Comparison of ENCODE assay signal across 20 cellular contexts in genomic region chr4:77917075-77917474, GRCh38. TPM values are rescaled to one million over a fixed set of nuclear protein-coding genes. Genes with fewer than 3 reads are reported as not detected.
DNase-seq lines count a peak whose midpoint lies in the region; ATAC-seq and TF ChIP-seq lines count a peak whose summit lies in the region.
"Had no signal": no experiment of that assay in that cellular context is flagged by ENCODE, and none has a peak within 500 bp of the region (broad histone marks: within the 10 kb centered on the region; RNA-seq: fewer than 3 reads in every experiment).

No MANE protein-coding gene starts in this region.

- DNase-seq in NCI-H2107 treated with DMSO at 0.1 percent for 48 hours (lab: John Stamatoyannopoulos, UW; ENCODE audit: unreplicated experiment) (peak; percentile 57), NCI-H2107 (lab: John Stamatoyannopoulos, UW) (no peak), NCI-H1930 (lab: John Stamatoyannopoulos, UW) (peak; percentile 76 to 80), NCI-H774 (lab: John Stamatoyannopoulos, UW) (peak; percentile 86), progenitor cell of endocrine pancreas (ENCODE audit: low spot score, unreplicated experiment) (no peak), right lobe of liver (no peak), T-helper 9 cell (no peak)
- DNase-seq: activated CD4-positive, alpha-beta T cell treated with anti-CD3 and anti-CD28 coated beads, Interleukin-2, amount 50 U/mL, for 1 hour; activated effector memory CD4-positive, alpha-beta T cell treated with anti-CD3 and anti-CD28 coated beads, Interleukin-2, amount 50 U/mL, for 16 hours; adrenal gland; islet precursor cell; Kasumi-1; Right ventricle myocardium superior; stimulated activated CD4-positive, alpha-beta T cell treated with anti-CD3 and anti-CD28 coated beads, Interleukin-12 subunit alpha, Interleukin-12 subunit beta, amount 100 ng/mL, for 4 hours; T-helper 1 cell; upper lobe of right lung had no signal

- no peaks in the 10 kb centered on the region for H3K27me3 Mint-ChIP-seq in progenitor cell of endocrine pancreas

- 84% methylated on average over 2 of the region's 2 CpGs for WGBS in right lobe of liver (ENCODE audit: insufficient coverage, low coverage, low lambda C conversion rate, missing lambda C conversion rate)

- ATAC-seq in right lobe of liver = no peak
- ATAC-seq in GM18502 (IDR thresholded peaks at IDR 0.05; ENCODE audit: poor library complexity, unreplicated experiment) = no peak
- ATAC-seq: upper lobe of right lung had no signal

- no peaks in the 10 kb centered on the region for H3K9me3 ChIP-seq in right lobe of liver
- H3K9me3 ChIP-seq: adrenal gland, upper lobe of right lung had no signal

- peaks cover 3% of the 10 kb centered on the region for H3K36me3 Mint-ChIP-seq in progenitor cell of endocrine pancreas (ENCODE audit: insufficient read depth)

- peaks cover 5% of the 10 kb centered on the region for H3K4me1 Mint-ChIP-seq in progenitor cell of endocrine pancreas (ENCODE audit: low read depth)

- TF ChIP-seq POLR2A in right lobe of liver (IDR thresholded peaks at IDR 0.05) = no peak

- no peaks in the 10 kb centered on the region for H3K9me3 Mint-ChIP-seq in progenitor cell of endocrine pancreas (ENCODE audit: low read depth)

- TF ChIP-seq CTCF in progenitor cell of endocrine pancreas (IDR thresholded peaks at IDR 0.05; ENCODE audit: unreplicated experiment) (no peak), right lobe of liver (IDR thresholded peaks at IDR 0.05) (no peak)

- H3K27ac ChIP-seq in right lobe of liver = no peak overlapping the region
- H3K27ac ChIP-seq: 22Rv1, adrenal gland, upper lobe of right lung, VCaP had no signal

- peak overlapping the region; percentile 1 for H3K27ac Mint-ChIP-seq in progenitor cell of endocrine pancreas

- intact Hi-C loops in right lobe of liver (cut with DNase I) = no loop called here

- no peaks in the 10 kb centered on the region for H3K4me1 ChIP-seq in right lobe of liver
- H3K4me1 ChIP-seq: adrenal gland, upper lobe of right lung had no signal

- no peaks in the 10 kb centered on the region for H3K27me3 ChIP-seq in right lobe of liver
- H3K27me3 ChIP-seq: adrenal gland, upper lobe of right lung had no signal

- no peaks in the 10 kb centered on the region for H3K36me3 ChIP-seq in right lobe of liver
- H3K36me3 ChIP-seq: adrenal gland, upper lobe of right lung had no signal

- no peak overlapping the region for H3K4me3 Mint-ChIP-seq in progenitor cell of endocrine pancreas (ENCODE audit: low read depth)

- no peak overlapping the region for H3K4me3 ChIP-seq in right lobe of liver
- H3K4me3 ChIP-seq: adrenal gland, lung, upper lobe of right lung had no signal

RNA-seq across cellular contexts. Expression of gene MRPL1, which starts 54.4 kb away (rescaled TPM):
- total RNA-seq in progenitor cell of endocrine pancreas (25.7 and 32.7 TPM in 2 replicates), right lobe of liver (10 to 100 TPM; 12.8 to 26.0 (median 17.8) TPM)

Comparison
In these comparisons a context has a peak if more than half of its experiments do, and no peak if none do; other contexts are left out.
1. DNase-seq: peak in NCI-H2107 treated with DMSO at 0.1 percent for 48 hours (single experiment), NCI-H1930 (2 of 2) and NCI-H774 (single experiment); none in NCI-H2107 (single experiment), progenitor cell of endocrine pancreas (single experiment), right lobe of liver (0 of 3) and T-helper 9 cell (single experiment).